ENCODE assay signal across 24 cellular contexts in genomic region chr1:190168116-190168515, GRCh38.
A peak's percentile ranks its signal among the peaks of the same experiment; 100 is the strongest.
DNase-seq lines count a peak whose midpoint lies in the region; ATAC-seq, FAIRE-seq and TF ChIP-seq lines count a peak whose summit lies in the region.
"Had no signal": no experiment of that assay in that cellular context is flagged by ENCODE, and none has a peak within 500 bp of the region (broad histone marks: within the 10 kb centered on the region; RNA-seq: fewer than 3 reads in every experiment).

No MANE protein-coding gene starts in this region.

- H3K27ac Mint-ChIP-seq in astrocyte (ENCODE audit: unreplicated experiment), result no peak overlapping the region
- H3K27ac Mint-ChIP-seq: activated CD4-positive, alpha-beta T cell treated with anti-CD3 and anti-CD28 coated beads, Interleukin-2, amount 10 ng/mL, durations not matched to agents 24 days and 14 days; CD14-positive monocyte; dendritic cell treated with granulocyte-macrophage colony-stimulating factor and Interleukin-4, amounts not matched to agents 40 ng/mL and 50 ng/mL, for 4 days; mesothelial cell of epicardium; neural progenitor cell; type B pancreatic cell had no signal

- no peaks in the 10 kb centered on the region for H3K27me3 Mint-ChIP-seq in astrocyte (ENCODE audit: low read depth, unreplicated experiment)
- H3K27me3 Mint-ChIP-seq: activated CD4-positive, alpha-beta T cell treated with anti-CD3 and anti-CD28 coated beads, Interleukin-2, amount 10 ng/mL, durations not matched to agents 24 days and 14 days; dendritic cell treated with granulocyte-macrophage colony-stimulating factor and Interleukin-4, amounts not matched to agents 40 ng/mL and 50 ng/mL, for 4 days; type B pancreatic cell had no signal

- DNase-seq in A172 (ENCODE audit: low spot score) (peak; percentile 91), HTR-8/SVneo (ENCODE audit: insufficient read length, low spot score) (peak; percentile 10), astrocyte (ENCODE audit: low read depth) (peak; percentile 97), foreskin fibroblast (peak; percentile 50 to 80), DMS79 (lab: John Stamatoyannopoulos, UW) (no peak), GM12891 (ENCODE audit: insufficient read length, low spot score) (no peak), SHP77 (lab: John Stamatoyannopoulos, UW) (no peak)
- DNase-seq: 8988T; activated CD4-positive, alpha-beta T cell treated with anti-CD3 and anti-CD28 coated beads, Interleukin-2, amount 10 ng/mL, durations not matched to agents 24 days and 14 days; activated naive CD4-positive, alpha-beta T cell; aorta; MV-4-11; NCI-H2081; NCI-H524 treated with DMSO at 0.1 percent for 48 hours; stimulated activated CD4-positive, alpha-beta T cell treated with anti-CD3 and anti-CD28 coated beads, Interleukin-15, amount 100 ng/mL, for 24 hours; stimulated activated naive CD8-positive, alpha-beta T cell treated with anti-CD3 and anti-CD28 coated beads, Interleukin-15, Interleukin-2, amounts not matched to agents 100 U/mL and 50 U/mL, for 24 hours had no signal

- H3K9me3 ChIP-seq in astrocyte (ENCODE audit: insufficient read depth, low read depth, low read length), result no peaks in the 10 kb centered on the region

- H3K36me3 Mint-ChIP-seq in astrocyte (ENCODE audit: low read depth, unreplicated experiment), result no peaks in the 10 kb centered on the region
- H3K36me3 Mint-ChIP-seq: CD14-positive monocyte, mesothelial cell of epicardium, neural progenitor cell, type B pancreatic cell had no signal

- TF ChIP-seq POLR2A in GM12891 (IDR thresholded peaks at IDR 0.05; ENCODE audit: low read depth, low read length), result no peak

- peaks cover 21% of the 10 kb centered on the region for H3K4me1 Mint-ChIP-seq in astrocyte (ENCODE audit: low read depth, unreplicated experiment)
- H3K4me1 Mint-ChIP-seq: activated CD4-positive, alpha-beta T cell treated with anti-CD3 and anti-CD28 coated beads, Interleukin-2, amount 10 ng/mL, durations not matched to agents 24 days and 14 days; CD14-positive monocyte had no signal

- no peak for ATAC-seq in GM18517 (IDR thresholded peaks at IDR 0.05; ENCODE audit: unreplicated experiment)
- ATAC-seq: esophagus mucosa; stimulated activated naive CD8-positive, alpha-beta T cell treated with anti-CD3 and anti-CD28 coated beads, Interleukin-15, Interleukin-2, amounts not matched to agents 100 U/mL and 50 U/mL, for 24 hours had no signal

- H3K36me3 ChIP-seq in astrocyte (ENCODE audit: insufficient read depth, low read length), result no peaks in the 10 kb centered on the region
- H3K36me3 ChIP-seq: neural progenitor cell had no signal

- H3K4me3 ChIP-seq in astrocyte (ENCODE audit: insufficient read depth, low read depth, low read length) (no peak overlapping the region), foreskin fibroblast (ENCODE audit: low read depth in 1 of 2, low read length in 2 of 2) (no peak overlapping the region)
- H3K4me3 ChIP-seq: neural progenitor cell had no signal

- no peak overlapping the region for H3K4me3 Mint-ChIP-seq in astrocyte (ENCODE audit: unreplicated experiment)
- H3K4me3 Mint-ChIP-seq: activated CD4-positive, alpha-beta T cell treated with anti-CD3 and anti-CD28 coated beads, Interleukin-2, amount 10 ng/mL, durations not matched to agents 24 days and 14 days; CD14-positive monocyte; dendritic cell treated with granulocyte-macrophage colony-stimulating factor and Interleukin-4, amounts not matched to agents 40 ng/mL and 50 ng/mL, for 4 days; mesothelial cell of epicardium; neural progenitor cell; type B pancreatic cell had no signal

- H3K27me3 ChIP-seq in astrocyte (ENCODE audit: insufficient read depth, low read length), result no peaks in the 10 kb centered on the region
- H3K27me3 ChIP-seq: neural progenitor cell had no signal

- TF ChIP-seq CTCF in astrocyte (IDR thresholded peaks at IDR 0.05; ENCODE audit: insufficient read depth, low read depth, low read length) (no peak), foreskin fibroblast (IDR thresholded peaks at IDR 0.05; ENCODE audit: low read depth, low read length) (no peak)

- H3K79me2 ChIP-seq in astrocyte (ENCODE audit: insufficient read depth, low read length), result no peaks in the 10 kb centered on the region

- H3K27ac ChIP-seq in astrocyte (ENCODE audit: low read depth, low read length), result peak overlapping the region; percentile 87
- H3K27ac ChIP-seq: neural progenitor cell had no signal

- H2AFZ ChIP-seq in astrocyte (ENCODE audit: low read depth, low read length), result peak overlapping the region; percentile 7
- H2AFZ ChIP-seq: neural progenitor cell had no signal

- peak overlapping the region; percentile 61 for H3K4me2 ChIP-seq in astrocyte (ENCODE audit: low read length)
- H3K4me2 ChIP-seq: neural progenitor cell had no signal

- no peaks in the 10 kb centered on the region for H3K9me3 Mint-ChIP-seq in astrocyte (ENCODE audit: unreplicated experiment)
- H3K9me3 Mint-ChIP-seq: activated CD4-positive, alpha-beta T cell treated with anti-CD3 and anti-CD28 coated beads, Interleukin-2, amount 10 ng/mL, durations not matched to agents 24 days and 14 days; dendritic cell treated with granulocyte-macrophage colony-stimulating factor and Interleukin-4, amounts not matched to agents 40 ng/mL and 50 ng/mL, for 4 days; mesothelial cell of epicardium; neural progenitor cell; type B pancreatic cell had no signal

- H3K4me1 ChIP-seq in astrocyte (ENCODE audit: insufficient read depth, low read length), result peaks cover 36% of the 10 kb centered on the region
- H3K4me1 ChIP-seq: neural progenitor cell had no signal

- FAIRE-seq in HTR-8/SVneo (lab: Jason Lieb, UNC), result no peak
- no peak for FAIRE-seq in astrocyte (lab: Jason Lieb, UNC)
- no peak for FAIRE-seq in GM12891 (lab: Jason Lieb, UNC)
- FAIRE-seq: GM18507 had no signal

- H3K9ac ChIP-seq in astrocyte (ENCODE audit: low read length), result peak overlapping the region; percentile 60
- H3K9ac ChIP-seq: neural progenitor cell had no signal

- no peaks in the 10 kb centered on the region for H4K20me1 ChIP-seq in astrocyte (ENCODE audit: insufficient read depth, low read length)

TF ChIP-seq in GM12891, 5 proteins besides CTCF, POLR2A, EP300 and RAD21:
- TF ChIP-seq PAX5 (IDR thresholded peaks at IDR 0.05; ENCODE audit: insufficient read depth, low read length, severe bottlenecking), result no peak
- TF ChIP-seq TAF1 (IDR thresholded peaks at IDR 0.05; ENCODE audit: low read depth, low read length), result no peak
- no peak for TF ChIP-seq POLR2AphosphoS5 (IDR thresholded peaks at IDR 0.05; ENCODE audit: low read depth, low read length)
- no peak for TF ChIP-seq SPI1 (IDR thresholded peaks at IDR 0.05; ENCODE audit: low read depth, low read length)
- no peak for TF ChIP-seq POU2F2 (IDR thresholded peaks at IDR 0.05; ENCODE audit: low read depth, low read length)

Comparison
In these comparisons a context has a peak if more than half of its experiments do, and no peak if none do; other contexts are left out.
1. DNase-seq: peak in A172 (single experiment), HTR-8/SVneo (single experiment), astrocyte (single experiment) and foreskin fibroblast (2 of 2); none in DMS79 (single experiment), GM12891 (single experiment) and SHP77 (0 of 2).